ENCODE assay signal across 27 cellular contexts in the genomic region with DNA sequence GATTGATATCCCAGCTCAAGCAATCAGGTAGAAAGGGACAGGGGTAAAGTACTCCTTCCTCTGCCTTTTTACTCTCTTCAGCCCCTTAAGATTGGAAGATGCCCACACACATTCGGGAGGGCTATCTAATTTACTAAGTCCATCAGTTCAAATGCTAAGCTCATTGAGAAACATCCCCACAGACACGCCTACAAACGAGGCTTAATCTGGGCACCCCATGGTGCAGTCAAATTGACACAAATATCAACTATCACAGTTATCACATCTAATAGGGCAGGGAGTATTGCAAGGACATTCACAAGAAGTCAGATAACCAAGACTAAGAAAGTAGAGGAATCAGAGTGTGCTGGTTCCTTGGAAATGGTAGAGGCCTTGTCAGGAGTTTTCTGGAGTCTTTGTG.
"Had no signal": no experiment of that assay in that cellular context is flagged by ENCODE, and none has a peak within 500 bp of the region (broad histone marks: within the 10 kb centered on the region; RNA-seq: fewer than 3 reads in every experiment).

No MANE protein-coding gene starts in this region.

- H3K27me3 ChIP-seq: colonic mucosa, dorsolateral prefrontal cortex, esophagus muscularis mucosa, esophagus squamous epithelium, foreskin keratinocyte, gastrocnemius medialis, gastroesophageal sphincter, heart left ventricle had no signal

- FAIRE-seq: colon, endometrium, endothelial cell of umbilical vein, frontal cortex had no signal

- H3K9me3 ChIP-seq: colonic mucosa, esophagus muscularis mucosa, esophagus squamous epithelium, gastrocnemius medialis, gastroesophageal sphincter, heart left ventricle had no signal

- H3K4me1 ChIP-seq: colonic mucosa, esophagus muscularis mucosa, esophagus squamous epithelium, foreskin keratinocyte, gastroesophageal sphincter, heart left ventricle had no signal

- ATAC-seq: effector memory CD8-positive, alpha-beta T cell; esophagus mucosa; foreskin keratinocyte; gastrocnemius medialis; gastroesophageal sphincter; heart left ventricle had no signal

- H3K4me3 ChIP-seq: colonic mucosa, coronary artery, dorsolateral prefrontal cortex, esophagus muscularis mucosa, esophagus squamous epithelium, gastrocnemius medialis, gastroesophageal sphincter, heart left ventricle had no signal

- DNase-seq: colonic mucosa; cortex of kidney; dermis blood vessel endothelial cell; dorsolateral prefrontal cortex; effector CD4-positive, alpha-beta T cell; effector CD8-positive, alpha-beta T cell; effector memory CD4-positive, alpha-beta T cell; effector memory CD8-positive, alpha-beta T cell; erythroblast; esophagus squamous epithelium; foreskin fibroblast; foreskin keratinocyte; foreskin melanocyte; gastrocnemius medialis; glutamatergic neuron; head of caudate nucleus; heart left ventricle had no signal

- H3K4me3 Mint-ChIP-seq: dendritic cell treated with granulocyte-macrophage colony-stimulating factor and Interleukin-4, amounts not matched to agents 40 ng/mL and 50 ng/mL, for 4 days; effector memory CD8-positive, alpha-beta T cell had no signal

- H3K27me3 Mint-ChIP-seq: dendritic cell treated with granulocyte-macrophage colony-stimulating factor and Interleukin-4, amounts not matched to agents 40 ng/mL and 50 ng/mL, for 4 days; effector memory CD8-positive, alpha-beta T cell had no signal

- H3K27ac ChIP-seq: colonic mucosa, coronary artery, dorsolateral prefrontal cortex, epithelial cell of prostate, esophagus muscularis mucosa, esophagus squamous epithelium, foreskin keratinocyte, gastrocnemius medialis, gastroesophageal sphincter, heart left ventricle had no signal

- H3K36me3 ChIP-seq: colonic mucosa, esophagus muscularis mucosa, esophagus squamous epithelium, gastrocnemius medialis, gastroesophageal sphincter, heart left ventricle had no signal

- H3K27ac Mint-ChIP-seq: dendritic cell treated with granulocyte-macrophage colony-stimulating factor and Interleukin-4, amounts not matched to agents 40 ng/mL and 50 ng/mL, for 4 days; effector memory CD8-positive, alpha-beta T cell had no signal

- H3K9me3 Mint-ChIP-seq: effector memory CD8-positive, alpha-beta T cell had no signal
